In the genomic region with DNA sequence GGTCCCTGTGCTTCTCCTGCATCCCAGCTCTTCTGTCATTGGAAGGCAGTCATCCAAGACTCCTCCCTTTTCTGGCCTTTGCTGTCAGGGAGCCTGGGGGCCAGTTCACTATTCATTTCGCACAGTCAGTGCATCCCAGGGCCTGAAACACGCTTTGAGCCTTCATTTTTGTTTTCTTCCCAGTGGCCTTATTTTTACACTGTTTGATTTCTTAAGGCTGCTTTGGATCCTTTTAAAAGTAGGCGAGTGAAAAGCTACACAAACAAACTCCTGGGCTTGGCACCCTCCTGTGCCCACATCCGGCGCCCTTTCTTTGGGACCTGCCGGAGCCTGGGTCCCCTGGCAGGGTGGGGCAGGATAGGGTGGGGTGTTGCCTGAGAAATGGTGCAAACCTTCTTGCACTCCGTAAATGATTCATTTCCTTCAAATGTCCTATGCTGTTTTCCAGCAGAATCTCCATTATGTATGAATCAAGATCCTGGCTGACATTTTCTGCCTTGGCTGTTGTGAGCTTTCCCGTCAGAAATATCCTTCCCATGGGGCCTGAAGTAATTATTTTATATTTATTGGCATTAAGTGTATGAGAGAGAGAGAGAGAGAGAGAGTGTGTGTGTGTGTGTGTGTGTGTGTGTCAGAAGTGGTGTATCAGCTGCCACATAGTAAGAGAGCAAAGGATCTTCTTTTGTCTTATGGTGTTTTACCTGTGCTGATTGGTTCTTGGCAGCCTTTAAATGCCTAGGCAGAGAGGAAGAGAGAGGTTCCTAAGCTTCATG, we compare ENCODE assay signal across 1 cellular context.
TF ChIP-seq lines count a peak whose summit lies in the region.

No MANE protein-coding gene starts in this region.

TF ChIP-seq in H1, 55 proteins besides CTCF, POLR2A, EP300 and RAD21:
- TF ChIP-seq EZH2 (IDR thresholded peaks at IDR 0.05; ENCODE audit: low read depth, low read length, severe bottlenecking) (no peak), TEAD4 (IDR thresholded peaks at IDR 0.05; ENCODE audit: low read depth, low read length) (no peak), CBX5 (IDR thresholded peaks at IDR 0.05; ENCODE audit: low read depth, low read length) (no peak), BACH1 (IDR thresholded peaks at IDR 0.05; ENCODE audit: low read length) (no peak), SP1 (IDR thresholded peaks at IDR 0.05; ENCODE audit: low read depth, low read length) (no peak), SIRT6 (IDR thresholded peaks at IDR 0.05; ENCODE audit: low read length) (no peak), TAF7 (optimal IDR thresholded peaks at IDR 0.05; ENCODE audit: borderline replicate concordance, low read depth, low read length) (no peak), RNF2 (IDR thresholded peaks at IDR 0.05; ENCODE audit: borderline replicate concordance, low read depth, low read length, missing control alignments, poor library complexity, severe bottlenecking) (no peak)
- TF ChIP-seq, protein P1, sequence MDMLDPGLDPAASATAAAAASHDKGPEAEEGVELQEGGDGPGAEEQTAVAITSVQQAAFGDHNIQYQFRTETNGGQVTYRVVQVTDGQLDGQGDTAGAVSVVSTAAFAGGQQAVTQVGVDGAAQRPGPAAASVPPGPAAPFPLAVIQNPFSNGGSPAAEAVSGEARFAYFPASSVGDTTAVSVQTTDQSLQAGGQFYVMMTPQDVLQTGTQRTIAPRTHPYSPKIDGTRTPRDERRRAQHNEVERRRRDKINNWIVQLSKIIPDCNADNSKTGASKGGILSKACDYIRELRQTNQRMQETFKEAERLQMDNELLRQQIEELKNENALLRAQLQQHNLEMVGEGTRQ (IDR thresholded peaks at IDR 0.05; ENCODE audit: low read length) = no peak
